In genomic region chr4:183437452-183437851, GRCh38 we compare ENCODE assay signal across 13 cellular contexts.
"Had no signal": no experiment of that assay in that cellular context is flagged by ENCODE, and none has a peak within 500 bp of the region (broad histone marks: within the 10 kb centered on the region; RNA-seq: fewer than 3 reads in every experiment).

No MANE protein-coding gene starts in this region.

- H3K27me3 ChIP-seq: left lung, uterus had no signal

- H3K9me3 ChIP-seq: left lung, thoracic aorta, uterus had no signal

- ATAC-seq: left lung; stimulated activated naive CD8-positive, alpha-beta T cell treated with anti-CD3 and anti-CD28 coated beads, Interleukin-15, amount 100 ng/mL, for 72 hours had no signal

- H3K4me3 ChIP-seq: left lung, thoracic aorta, uterus had no signal

- H3K4me1 ChIP-seq: uterus had no signal

- H3K27ac ChIP-seq: thoracic aorta, uterus had no signal

- DNase-seq: activated CD4-positive, alpha-beta T cell treated with anti-CD3 and anti-CD28 coated beads, Interleukin-2, amount 10 ng/mL, durations not matched to agents 7 days and 5 days; activated CD4-positive, CD25-positive, alpha-beta regulatory T cell; activated CD8-positive, alpha-beta memory T cell treated with anti-CD3 and anti-CD28 coated beads for 24 hours; activated naive CD4-positive, alpha-beta T cell treated with anti-CD3 and anti-CD28 coated beads, Interleukin-2, amount 50 U/mL, for 16 hours; erythroblast; left lung; mesendoderm; stimulated activated CD4-positive, alpha-beta T cell treated with anti-CD3 and anti-CD28 coated beads, Interleukin-15, amount 100 ng/mL, for 24 hours; stimulated activated CD4-positive, alpha-beta T cell treated with anti-CD3 and anti-CD28 coated beads, Interleukin-4, amount 100 ng/mL, for 24 hours; stimulated activated naive CD8-positive, alpha-beta T cell treated with anti-CD3 and anti-CD28 coated beads, Interleukin-15, amount 100 ng/mL, for 72 hours; T-helper 2 cell; uterus had no signal

- H3K36me3 ChIP-seq: left lung, thoracic aorta, uterus had no signal
